In genomic region chr6:89297695-89298351, GRCh38 we compare ENCODE assay signal across 8 cellular contexts.
DNase-seq lines count a peak whose midpoint lies in the region; ATAC-seq lines count a peak whose summit lies in the region.

No MANE protein-coding gene starts in this region.

- no peak overlapping the region for H3K27ac ChIP-seq in BLaER1

- no peaks in the 10 kb centered on the region for H4K20me1 ChIP-seq in BLaER1

- H3K36me3 ChIP-seq in BLaER1, result no peaks in the 10 kb centered on the region

- no peaks in the 10 kb centered on the region for H3K36me3 Mint-ChIP-seq in activated naive CD8-positive, alpha-beta T cell

- no peaks in the 10 kb centered on the region for H3K9me3 Mint-ChIP-seq in activated naive CD8-positive, alpha-beta T cell (ENCODE audit: low read depth)

- no peaks in the 10 kb centered on the region for H3K9me3 ChIP-seq in BLaER1

- H3K27ac Mint-ChIP-seq in activated naive CD8-positive, alpha-beta T cell, result peak overlapping the region; percentile 88

- no peak overlapping the region for H3K4me3 ChIP-seq in BLaER1

- peaks cover 10% of the 10 kb centered on the region; the same call in 1 of the 2 replicates for H3K4me1 ChIP-seq in BLaER1

- H3K27me3 ChIP-seq in BLaER1, result no peaks in the 10 kb centered on the region

- H3K4me1 Mint-ChIP-seq in activated naive CD8-positive, alpha-beta T cell (ENCODE audit: low read depth), result peaks cover 13% of the 10 kb centered on the region

- peak; percentile 87 for ATAC-seq in GM19397 (IDR thresholded peaks at IDR 0.05; ENCODE audit: unreplicated experiment)
- ATAC-seq in HG03432 (IDR thresholded peaks at IDR 0.05; ENCODE audit: unreplicated experiment), result peak; percentile 91

- no peaks in the 10 kb centered on the region for H3K27me3 Mint-ChIP-seq in activated naive CD8-positive, alpha-beta T cell

- peak overlapping the region; percentile 21 for H3K4me3 Mint-ChIP-seq in activated naive CD8-positive, alpha-beta T cell

- DNase-seq in SHP77 treated with DMSO at 0.1 percent for 48 hours (lab: John Stamatoyannopoulos, UW) (peak; percentile 60), islet precursor cell (peak; percentile 63), NCI-H1694 (lab: John Stamatoyannopoulos, UW) (no peak)
- peak; percentile 16 to 58 (median 47) for DNase-seq in stimulated activated CD4-positive, alpha-beta T cell treated with anti-CD3 and anti-CD28 coated beads, TNF-alpha, amount 100 ng/mL, for 24 hours (ENCODE audit: low read depth in 3 of 3)

- peak overlapping the region; percentile 30 for H3K4me2 ChIP-seq in BLaER1

- no peak overlapping the region for H3K9ac ChIP-seq in BLaER1
